In the genomic region with DNA sequence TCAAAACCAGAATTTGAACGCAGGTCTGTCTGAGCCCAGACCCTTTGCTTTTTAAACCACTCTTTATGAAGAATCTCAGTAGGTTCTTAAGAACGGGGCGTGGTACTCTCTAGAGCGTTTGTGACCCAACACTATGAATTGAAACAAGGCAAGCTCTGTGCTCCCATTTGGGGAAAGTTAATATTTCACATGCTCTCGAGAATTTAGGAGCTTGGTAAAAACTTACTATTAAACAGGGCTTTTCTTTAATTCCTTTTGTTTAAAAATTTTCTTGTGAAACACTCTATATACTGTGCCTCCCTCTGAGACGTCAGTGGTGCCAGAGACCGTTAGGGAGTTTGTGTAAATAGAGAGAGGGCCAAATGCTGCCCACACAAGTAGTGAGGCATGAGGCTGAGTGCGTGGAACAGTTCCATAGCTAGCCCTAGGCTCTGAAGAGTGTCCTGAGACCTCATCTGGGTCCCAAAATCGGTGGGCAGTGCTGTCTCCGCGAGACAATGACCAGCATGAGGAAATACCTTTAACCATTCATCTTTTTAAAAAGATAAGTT, we compare ENCODE assay signal across 1 cellular context.
TF ChIP-seq lines count a peak whose summit lies in the region.

No MANE protein-coding gene starts in this region.

TF ChIP-seq in GM23338, 12 proteins besides CTCF, POLR2A, EP300 and RAD21 (continued from another document):
- TF ChIP-seq, protein P1, sequence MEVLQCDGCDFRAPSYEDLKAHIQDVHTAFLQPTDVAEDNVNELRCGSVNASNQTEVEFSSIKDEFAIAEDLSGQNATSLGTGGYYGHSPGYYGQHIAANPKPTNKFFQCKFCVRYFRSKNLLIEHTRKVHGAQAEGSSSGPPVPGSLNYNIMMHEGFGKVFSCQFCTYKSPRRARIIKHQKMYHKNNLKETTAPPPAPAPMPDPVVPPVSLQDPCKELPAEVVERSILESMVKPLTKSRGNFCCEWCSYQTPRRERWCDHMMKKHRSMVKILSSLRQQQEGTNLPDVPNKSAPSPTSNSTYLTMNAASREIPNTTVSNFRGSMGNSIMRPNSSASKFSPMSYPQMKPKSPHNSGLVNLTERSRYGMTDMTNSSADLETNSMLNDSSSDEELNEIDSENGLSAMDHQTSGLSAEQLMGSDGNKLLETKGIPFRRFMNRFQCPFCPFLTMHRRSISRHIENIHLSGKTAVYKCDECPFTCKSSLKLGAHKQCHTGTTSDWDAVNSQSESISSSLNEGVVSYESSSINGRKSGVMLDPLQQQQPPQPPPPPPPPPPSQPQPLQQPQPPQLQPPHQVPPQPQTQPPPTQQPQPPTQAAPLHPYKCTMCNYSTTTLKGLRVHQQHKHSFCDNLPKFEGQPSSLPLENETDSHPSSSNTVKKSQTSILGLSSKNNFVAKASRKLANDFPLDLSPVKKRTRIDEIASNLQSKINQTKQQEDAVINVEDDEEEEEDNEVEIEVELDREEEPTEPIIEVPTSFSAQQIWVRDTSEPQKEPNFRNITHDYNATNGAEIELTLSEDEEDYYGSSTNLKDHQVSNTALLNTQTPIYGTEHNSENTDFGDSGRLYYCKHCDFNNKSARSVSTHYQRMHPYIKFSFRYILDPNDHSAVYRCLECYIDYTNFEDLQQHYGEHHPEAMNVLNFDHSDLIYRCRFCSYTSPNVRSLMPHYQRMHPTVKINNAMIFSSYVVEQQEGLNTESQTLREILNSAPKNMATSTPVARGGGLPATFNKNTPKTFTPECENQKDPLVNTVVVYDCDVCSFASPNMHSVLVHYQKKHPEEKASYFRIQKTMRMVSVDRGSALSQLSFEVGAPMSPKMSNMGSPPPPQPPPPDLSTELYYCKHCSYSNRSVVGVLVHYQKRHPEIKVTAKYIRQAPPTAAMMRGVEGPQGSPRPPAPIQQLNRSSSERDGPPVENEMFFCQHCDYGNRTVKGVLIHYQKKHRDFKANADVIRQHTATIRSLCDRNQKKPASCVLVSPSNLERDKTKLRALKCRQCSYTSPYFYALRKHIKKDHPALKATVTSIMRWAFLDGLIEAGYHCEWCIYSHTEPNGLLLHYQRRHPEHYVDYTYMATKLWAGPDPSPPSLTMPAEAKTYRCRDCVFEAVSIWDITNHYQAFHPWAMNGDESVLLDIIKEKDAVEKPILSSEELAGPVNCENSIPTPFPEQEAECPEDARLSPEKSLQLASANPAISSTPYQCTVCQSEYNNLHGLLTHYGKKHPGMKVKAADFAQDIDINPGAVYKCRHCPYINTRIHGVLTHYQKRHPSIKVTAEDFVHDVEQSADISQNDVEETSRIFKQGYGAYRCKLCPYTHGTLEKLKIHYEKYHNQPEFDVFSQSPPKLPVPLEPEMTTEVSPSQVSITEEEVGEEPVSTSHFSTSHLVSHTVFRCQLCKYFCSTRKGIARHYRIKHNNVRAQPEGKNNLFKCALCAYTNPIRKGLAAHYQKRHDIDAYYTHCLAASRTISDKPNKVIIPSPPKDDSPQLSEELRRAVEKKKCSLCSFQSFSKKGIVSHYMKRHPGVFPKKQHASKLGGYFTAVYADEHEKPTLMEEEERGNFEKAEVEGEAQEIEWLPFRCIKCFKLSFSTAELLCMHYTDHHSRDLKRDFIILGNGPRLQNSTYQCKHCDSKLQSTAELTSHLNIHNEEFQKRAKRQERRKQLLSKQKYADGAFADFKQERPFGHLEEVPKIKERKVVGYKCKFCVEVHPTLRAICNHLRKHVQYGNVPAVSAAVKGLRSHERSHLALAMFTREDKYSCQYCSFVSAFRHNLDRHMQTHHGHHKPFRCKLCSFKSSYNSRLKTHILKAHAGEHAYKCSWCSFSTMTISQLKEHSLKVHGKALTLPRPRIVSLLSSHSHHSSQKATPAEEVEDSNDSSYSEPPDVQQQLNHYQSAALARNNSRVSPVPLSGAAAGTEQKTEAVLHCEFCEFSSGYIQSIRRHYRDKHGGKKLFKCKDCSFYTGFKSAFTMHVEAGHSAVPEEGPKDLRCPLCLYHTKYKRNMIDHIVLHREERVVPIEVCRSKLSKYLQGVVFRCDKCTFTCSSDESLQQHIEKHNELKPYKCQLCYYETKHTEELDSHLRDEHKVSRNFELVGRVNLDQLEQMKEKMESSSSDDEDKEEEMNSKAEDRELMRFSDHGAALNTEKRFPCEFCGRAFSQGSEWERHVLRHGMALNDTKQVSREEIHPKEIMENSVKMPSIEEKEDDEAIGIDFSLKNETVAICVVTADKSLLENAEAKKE (CRISPR knock-in tag; IDR thresholded peaks at IDR 0.05), result no peak
- TF ChIP-seq, protein P2, sequence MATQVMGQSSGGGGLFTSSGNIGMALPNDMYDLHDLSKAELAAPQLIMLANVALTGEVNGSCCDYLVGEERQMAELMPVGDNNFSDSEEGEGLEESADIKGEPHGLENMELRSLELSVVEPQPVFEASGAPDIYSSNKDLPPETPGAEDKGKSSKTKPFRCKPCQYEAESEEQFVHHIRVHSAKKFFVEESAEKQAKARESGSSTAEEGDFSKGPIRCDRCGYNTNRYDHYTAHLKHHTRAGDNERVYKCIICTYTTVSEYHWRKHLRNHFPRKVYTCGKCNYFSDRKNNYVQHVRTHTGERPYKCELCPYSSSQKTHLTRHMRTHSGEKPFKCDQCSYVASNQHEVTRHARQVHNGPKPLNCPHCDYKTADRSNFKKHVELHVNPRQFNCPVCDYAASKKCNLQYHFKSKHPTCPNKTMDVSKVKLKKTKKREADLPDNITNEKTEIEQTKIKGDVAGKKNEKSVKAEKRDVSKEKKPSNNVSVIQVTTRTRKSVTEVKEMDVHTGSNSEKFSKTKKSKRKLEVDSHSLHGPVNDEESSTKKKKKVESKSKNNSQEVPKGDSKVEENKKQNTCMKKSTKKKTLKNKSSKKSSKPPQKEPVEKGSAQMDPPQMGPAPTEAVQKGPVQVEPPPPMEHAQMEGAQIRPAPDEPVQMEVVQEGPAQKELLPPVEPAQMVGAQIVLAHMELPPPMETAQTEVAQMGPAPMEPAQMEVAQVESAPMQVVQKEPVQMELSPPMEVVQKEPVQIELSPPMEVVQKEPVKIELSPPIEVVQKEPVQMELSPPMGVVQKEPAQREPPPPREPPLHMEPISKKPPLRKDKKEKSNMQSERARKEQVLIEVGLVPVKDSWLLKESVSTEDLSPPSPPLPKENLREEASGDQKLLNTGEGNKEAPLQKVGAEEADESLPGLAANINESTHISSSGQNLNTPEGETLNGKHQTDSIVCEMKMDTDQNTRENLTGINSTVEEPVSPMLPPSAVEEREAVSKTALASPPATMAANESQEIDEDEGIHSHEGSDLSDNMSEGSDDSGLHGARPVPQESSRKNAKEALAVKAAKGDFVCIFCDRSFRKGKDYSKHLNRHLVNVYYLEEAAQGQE (IDR thresholded peaks at IDR 0.05; ENCODE audit: unreplicated experiment), result no peak
